11 cellular contexts compared by ENCODE assay signal in the genomic region with DNA sequence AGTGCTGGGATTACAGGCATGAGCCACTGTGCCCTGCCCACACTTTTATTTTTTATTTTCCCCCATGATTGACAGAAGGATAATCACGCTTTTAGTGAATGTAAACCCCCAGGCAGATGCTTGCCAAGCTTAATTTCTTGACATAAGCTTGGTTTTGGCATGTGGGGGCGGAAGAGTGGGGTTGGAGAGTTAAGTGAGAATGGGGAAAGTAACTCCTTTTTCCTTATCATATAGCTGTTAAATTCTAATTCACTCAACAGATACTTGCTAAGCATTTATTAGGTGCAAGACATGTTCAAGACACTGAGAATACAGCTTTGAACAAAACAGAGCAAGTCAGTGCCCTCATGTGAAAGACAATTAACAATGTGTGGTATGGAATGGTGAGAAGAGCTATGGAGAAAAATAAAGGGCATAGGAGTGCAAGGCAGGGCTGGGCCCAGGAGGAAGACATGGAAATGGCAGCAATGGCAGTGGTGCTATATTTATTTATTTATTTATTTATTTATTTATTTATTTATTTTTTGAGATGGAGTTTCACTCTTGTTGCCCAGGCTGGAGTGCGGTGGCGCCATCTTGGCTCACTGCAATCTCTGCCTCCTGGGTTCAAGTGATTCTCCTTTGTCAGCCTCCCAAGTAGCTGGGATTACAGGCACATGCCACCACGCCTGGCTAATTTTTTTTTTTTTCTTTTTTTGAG. TPM values are rescaled to one million over a fixed set of nuclear protein-coding genes. Genes with fewer than 3 reads are reported as not detected.
DNase-seq lines count a peak whose midpoint lies in the region; ATAC-seq and TF ChIP-seq lines count a peak whose summit lies in the region.
"Had no signal": no experiment of that assay in that cellular context is flagged by ENCODE, and none has a peak within 500 bp of the region (broad histone marks: within the 10 kb centered on the region; RNA-seq: fewer than 3 reads in every experiment).

No MANE protein-coding gene starts in this region.

- H3K36me3 Mint-ChIP-seq in CD4-positive, CD25-positive, alpha-beta regulatory T cell, result peaks cover 14% of the 10 kb centered on the region
- H3K36me3 Mint-ChIP-seq in Caco-2 (ENCODE audit: insufficient read depth, unreplicated experiment), result peaks cover 22% of the 10 kb centered on the region
- H3K36me3 Mint-ChIP-seq in activated T-helper 1 cell treated with anti-CD3 and anti-CD28 coated beads, Interleukin-12 subunit alpha, Interleukin-12 subunit beta, Interleukin-2, Interleukin-4 antibody, amounts not matched to agents 30 ng/mL and 10 ng/mL and 1 ng/mL, durations not matched to agents 14 hours and 24 hours and 36 hours (ENCODE audit: low read depth), result peaks cover 11% of the 10 kb centered on the region
- H3K36me3 Mint-ChIP-seq in stimulated activated memory B cell treated with anti-CD40 and anti-IgM and Interleukin-4, amounts not matched to agents 10 μg/mL and 1 μg/mL and 100 μg/mL, for 72 hours, result no peaks in the 10 kb centered on the region

- no peak overlapping the region for H3K4me3 ChIP-seq in CD4-positive, CD25-positive, alpha-beta regulatory T cell (ENCODE audit: low read depth, low read length)
- H3K4me3 ChIP-seq in Caco-2 (ENCODE audit: low read depth, low read length), result peak overlapping the region; percentile 90
- peak overlapping the region; percentile 76 for H3K4me3 ChIP-seq in rectal smooth muscle tissue (ENCODE audit: low read length)

- DNase-seq in CD4-positive, CD25-positive, alpha-beta regulatory T cell, result no peak
- DNase-seq in Caco-2 (no peak), NCI-H524 treated with DMSO at 0.1 percent for 48 hours (lab: John Stamatoyannopoulos, UW) (no peak), NCI-H446 treated with DMSO at 0.1 percent for 48 hours (lab: John Stamatoyannopoulos, UW) (no peak)
- no peak for DNase-seq in activated T-helper 1 cell treated with anti-CD3 and anti-CD28 coated beads, Interleukin-12 subunit alpha, Interleukin-12 subunit beta, Interleukin-2, Interleukin-4 antibody, amounts not matched to agents 30 ng/mL and 10 ng/mL and 1 ng/mL, durations not matched to agents 14 hours and 24 hours and 36 hours (ENCODE audit: low spot score)
- DNase-seq: GOT3, NCI-H1436 treated with DMSO at 0.1 percent for 48 hours had no signal

- CTCF ChIA-PET in Caco-2 (lab: Charles Lee), result interaction anchor here (0.7 to 5.0 kb wide), 12 partner anchors 12 to 132 kb away, joined by 3 to 39 read pairs (median 6); no protein-coding TSS in a partner anchor

- intact Hi-C loops in Caco-2 (cut with micrococcal nuclease; ENCODE audit: unreplicated experiment), result loop anchor here (1.0 to 10.0 kb wide), 3 partner anchors 109 to 328 kb away; no protein-coding TSS in a partner anchor
- intact Hi-C loops in activated T-helper 1 cell treated with anti-CD3 and anti-CD28 coated beads, Interleukin-12 subunit alpha, Interleukin-12 subunit beta, Interleukin-2, Interleukin-4 antibody, amounts not matched to agents 30 ng/mL and 10 ng/mL and 1 ng/mL, durations not matched to agents 14 hours and 24 hours and 36 hours (cut with micrococcal nuclease), result loop anchor here (1.0 to 5.0 kb wide), 2 partner anchors 128 to 295 kb away; no protein-coding TSS in a partner anchor

- peak overlapping the region in 2 of 3 donors; percentile 51 to 99 for H3K27ac Mint-ChIP-seq in CD4-positive, CD25-positive, alpha-beta regulatory T cell
- no peak overlapping the region for H3K27ac Mint-ChIP-seq in Caco-2 (ENCODE audit: unreplicated experiment)
- H3K27ac Mint-ChIP-seq in activated T-helper 1 cell treated with anti-CD3 and anti-CD28 coated beads, Interleukin-12 subunit alpha, Interleukin-12 subunit beta, Interleukin-2, Interleukin-4 antibody, amounts not matched to agents 30 ng/mL and 10 ng/mL and 1 ng/mL, durations not matched to agents 14 hours and 24 hours and 36 hours, result no peak overlapping the region
- no peak overlapping the region for H3K27ac Mint-ChIP-seq in stimulated activated memory B cell treated with anti-CD40 and anti-IgM and Interleukin-4, amounts not matched to agents 10 μg/mL and 1 μg/mL and 100 μg/mL, for 72 hours
- H3K27ac Mint-ChIP-seq: HFFc6 had no signal

- no peaks in the 10 kb centered on the region for H3K9me3 ChIP-seq in CD4-positive, CD25-positive, alpha-beta regulatory T cell (ENCODE audit: control insufficient read depth in 2 of 2, low read length in 2 of 2)
- no peaks in the 10 kb centered on the region for H3K9me3 ChIP-seq in Caco-2
- H3K9me3 ChIP-seq: BE2C had no signal

- H3K27ac ChIP-seq in CD4-positive, CD25-positive, alpha-beta regulatory T cell (ENCODE audit: insufficient read depth, low read length, poor library complexity, severe bottlenecking), result no peak overlapping the region
- H3K27ac ChIP-seq in rectal smooth muscle tissue (ENCODE audit: low read depth, low read length), result no peak overlapping the region

- no TSS peak for BruUV-seq in Caco-2 (replicated peaks; lab: Mats Ljungman, UMichigan)

- H3K27me3 ChIP-seq in CD4-positive, CD25-positive, alpha-beta regulatory T cell (ENCODE audit: control insufficient read depth, insufficient read depth, low read length), result no peaks in the 10 kb centered on the region
- no peaks in the 10 kb centered on the region for H3K27me3 ChIP-seq in Caco-2 (replicated peaks; ENCODE audit: control insufficient read depth, insufficient read depth, low read length)
- H3K27me3 ChIP-seq in rectal smooth muscle tissue (ENCODE audit: control insufficient read depth, insufficient read depth, low read length), result no peaks in the 10 kb centered on the region
- H3K27me3 ChIP-seq: BE2C had no signal

- no peak for ATAC-seq in CD4-positive, CD25-positive, alpha-beta regulatory T cell (ENCODE audit: low read depth in 2 of 2)
- no peak for ATAC-seq in stimulated activated memory B cell treated with anti-CD40 and anti-IgM and Interleukin-4, amounts not matched to agents 10 μg/mL and 1 μg/mL and 100 μg/mL, for 72 hours

- H3K9me3 Mint-ChIP-seq in CD4-positive, CD25-positive, alpha-beta regulatory T cell, result no peaks in the 10 kb centered on the region
- H3K9me3 Mint-ChIP-seq in Caco-2 (ENCODE audit: unreplicated experiment), result no peaks in the 10 kb centered on the region
- H3K9me3 Mint-ChIP-seq in activated T-helper 1 cell treated with anti-CD3 and anti-CD28 coated beads, Interleukin-12 subunit alpha, Interleukin-12 subunit beta, Interleukin-2, Interleukin-4 antibody, amounts not matched to agents 30 ng/mL and 10 ng/mL and 1 ng/mL, durations not matched to agents 14 hours and 24 hours and 36 hours, result no peaks in the 10 kb centered on the region
- H3K9me3 Mint-ChIP-seq in stimulated activated memory B cell treated with anti-CD40 and anti-IgM and Interleukin-4, amounts not matched to agents 10 μg/mL and 1 μg/mL and 100 μg/mL, for 72 hours, result no peaks in the 10 kb centered on the region
- H3K9me3 Mint-ChIP-seq: HFFc6 had no signal

- POLR2A ChIA-PET in Caco-2 (lab: Charles Lee), result interaction anchor here (1.0 kb wide), 1 partner anchor 124 kb away, joined by 4 read pairs; no protein-coding TSS in a partner anchor

- TF ChIP-seq CTCF in Caco-2 (IDR thresholded peaks at IDR 0.05; ENCODE audit: insufficient read depth in 1 of 2, low read depth in 1 of 2, low read length in 1 of 2, severe bottlenecking in 1 of 2, unreplicated experiment in 1 of 2), result no peak

- peak overlapping the region in 3 of 4 donors; percentile 19 to 96 (median 35) for H3K4me3 Mint-ChIP-seq in CD4-positive, CD25-positive, alpha-beta regulatory T cell
- H3K4me3 Mint-ChIP-seq in Caco-2 (ENCODE audit: unreplicated experiment), result peak overlapping the region; percentile 12
- peak overlapping the region; percentile 95 for H3K4me3 Mint-ChIP-seq in activated T-helper 1 cell treated with anti-CD3 and anti-CD28 coated beads, Interleukin-12 subunit alpha, Interleukin-12 subunit beta, Interleukin-2, Interleukin-4 antibody, amounts not matched to agents 30 ng/mL and 10 ng/mL and 1 ng/mL, durations not matched to agents 14 hours and 24 hours and 36 hours
- no peak overlapping the region for H3K4me3 Mint-ChIP-seq in stimulated activated memory B cell treated with anti-CD40 and anti-IgM and Interleukin-4, amounts not matched to agents 10 μg/mL and 1 μg/mL and 100 μg/mL, for 72 hours

- H3K4me1 Mint-ChIP-seq in CD4-positive, CD25-positive, alpha-beta regulatory T cell, result peaks cover 13 to 43% (median 34%) of the 10 kb centered on the region in 4 donors
- H3K4me1 Mint-ChIP-seq in Caco-2 (ENCODE audit: low read depth, unreplicated experiment), result peaks cover 32% of the 10 kb centered on the region
- peaks cover 37% of the 10 kb centered on the region for H3K4me1 Mint-ChIP-seq in activated T-helper 1 cell treated with anti-CD3 and anti-CD28 coated beads, Interleukin-12 subunit alpha, Interleukin-12 subunit beta, Interleukin-2, Interleukin-4 antibody, amounts not matched to agents 30 ng/mL and 10 ng/mL and 1 ng/mL, durations not matched to agents 14 hours and 24 hours and 36 hours (ENCODE audit: low read depth)
- peaks cover 25% of the 10 kb centered on the region for H3K4me1 Mint-ChIP-seq in stimulated activated memory B cell treated with anti-CD40 and anti-IgM and Interleukin-4, amounts not matched to agents 10 μg/mL and 1 μg/mL and 100 μg/mL, for 72 hours

- H3K36me3 ChIP-seq in CD4-positive, CD25-positive, alpha-beta regulatory T cell (ENCODE audit: control insufficient read depth, insufficient read depth, low read length), result no peaks in the 10 kb centered on the region
- H3K36me3 ChIP-seq in Caco-2 (ENCODE audit: control insufficient read depth, insufficient read depth, low read length) (peaks cover 3% of the 10 kb centered on the region), rectal smooth muscle tissue (ENCODE audit: control insufficient read depth, insufficient read depth, low read length) (no peaks in the 10 kb centered on the region)
- H3K36me3 ChIP-seq: BE2C had no signal

- H3K9ac ChIP-seq in rectal smooth muscle tissue (ENCODE audit: low read length), result no peak overlapping the region

- H3K27me3 Mint-ChIP-seq in CD4-positive, CD25-positive, alpha-beta regulatory T cell, result no peaks in the 10 kb centered on the region
- no peaks in the 10 kb centered on the region for H3K27me3 Mint-ChIP-seq in Caco-2 (ENCODE audit: insufficient read depth, unreplicated experiment)
- no peaks in the 10 kb centered on the region for H3K27me3 Mint-ChIP-seq in activated T-helper 1 cell treated with anti-CD3 and anti-CD28 coated beads, Interleukin-12 subunit alpha, Interleukin-12 subunit beta, Interleukin-2, Interleukin-4 antibody, amounts not matched to agents 30 ng/mL and 10 ng/mL and 1 ng/mL, durations not matched to agents 14 hours and 24 hours and 36 hours (ENCODE audit: insufficient read depth)
- H3K27me3 Mint-ChIP-seq in stimulated activated memory B cell treated with anti-CD40 and anti-IgM and Interleukin-4, amounts not matched to agents 10 μg/mL and 1 μg/mL and 100 μg/mL, for 72 hours, result no peaks in the 10 kb centered on the region

- H3K4me1 ChIP-seq in CD4-positive, CD25-positive, alpha-beta regulatory T cell (ENCODE audit: control insufficient read depth, insufficient read depth, low read length, poor library complexity, severe bottlenecking), result peaks cover 20% of the 10 kb centered on the region
- H3K4me1 ChIP-seq in Caco-2 (peaks cover 14% of the 10 kb centered on the region), rectal smooth muscle tissue (ENCODE audit: control insufficient read depth, insufficient read depth, low read length) (peaks cover 6% of the 10 kb centered on the region)

RNA-seq across cellular contexts. Expression of gene SLC26A2, which starts 2.2 kb away (rescaled TPM):
- 6.7 TPM for total RNA-seq in CD4-positive, CD25-positive, alpha-beta regulatory T cell
- 1 to 10 TPM; 2.7 to 6.0 (median 3.6) TPM for polyA plus RNA-seq in CD4-positive, CD25-positive, alpha-beta regulatory T cell
- 43.9 and 49.1 TPM in 2 replicates for total RNA-seq in Caco-2 (2022)
- 9.3 and 9.5 TPM in 2 replicates for total RNA-seq in activated T-helper 1 cell treated with anti-CD3 and anti-CD28 coated beads, Interleukin-12 subunit alpha, Interleukin-12 subunit beta, Interleukin-2, Interleukin-4 antibody, amounts not matched to agents 30 ng/mL and 10 ng/mL and 1 ng/mL, durations not matched to agents 14 hours and 24 hours and 36 hours

RNA-seq across cellular contexts. Expression of gene PDE6A, which starts 18.2 kb away (rescaled TPM):
- total RNA-seq in CD4-positive, CD25-positive, alpha-beta regulatory T cell, result not detected
- polyA plus RNA-seq in CD4-positive, CD25-positive, alpha-beta regulatory T cell, result not detected
- total RNA-seq in Caco-2 (2022), result 2.5 and 2.6 TPM in 2 replicates
- not detected in 2 replicates for total RNA-seq in activated T-helper 1 cell treated with anti-CD3 and anti-CD28 coated beads, Interleukin-12 subunit alpha, Interleukin-12 subunit beta, Interleukin-2, Interleukin-4 antibody, amounts not matched to agents 30 ng/mL and 10 ng/mL and 1 ng/mL, durations not matched to agents 14 hours and 24 hours and 36 hours
- total RNA-seq: HFFc6 had no signal

RNA-seq across cellular contexts. Expression of gene TIGD6, which starts 37.7 kb away (rescaled TPM):
- 2.8 TPM for total RNA-seq in CD4-positive, CD25-positive, alpha-beta regulatory T cell
- 1 to 10 TPM; 2.4 to 3.5 (median 3.0) TPM for polyA plus RNA-seq in CD4-positive, CD25-positive, alpha-beta regulatory T cell
- total RNA-seq in Caco-2 (2022), result 3.0 and 4.3 TPM in 2 replicates
- 2.4 TPM in 2 replicates for total RNA-seq in activated T-helper 1 cell treated with anti-CD3 and anti-CD28 coated beads, Interleukin-12 subunit alpha, Interleukin-12 subunit beta, Interleukin-2, Interleukin-4 antibody, amounts not matched to agents 30 ng/mL and 10 ng/mL and 1 ng/mL, durations not matched to agents 14 hours and 24 hours and 36 hours

RNA-seq across cellular contexts. Expression of gene HMGXB3, which starts 37.8 kb away (rescaled TPM):
- 51.5 TPM for total RNA-seq in CD4-positive, CD25-positive, alpha-beta regulatory T cell
- polyA plus RNA-seq in CD4-positive, CD25-positive, alpha-beta regulatory T cell, result 10 to 100 TPM; 11.0 to 13.1 (median 12.5) TPM
- 43.8 and 49.5 TPM in 2 replicates for total RNA-seq in Caco-2 (2022)
- 49.1 and 49.9 TPM in 2 replicates for total RNA-seq in activated T-helper 1 cell treated with anti-CD3 and anti-CD28 coated beads, Interleukin-12 subunit alpha, Interleukin-12 subunit beta, Interleukin-2, Interleukin-4 antibody, amounts not matched to agents 30 ng/mL and 10 ng/mL and 1 ng/mL, durations not matched to agents 14 hours and 24 hours and 36 hours

Comparison
In these comparisons a context has a peak if more than half of its experiments do, and no peak if none do; other contexts are left out.
1. H3K27ac Mint-ChIP-seq: peak in CD4-positive, CD25-positive, alpha-beta regulatory T cell (2 of 3); none in Caco-2 (single experiment), activated T-helper 1 cell treated with anti-CD3 and anti-CD28 coated beads, Interleukin-12 subunit alpha, Interleukin-12 subunit beta, Interleukin-2, Interleukin-4 antibody, amounts not matched to agents 30 ng/mL and 10 ng/mL and 1 ng/mL, durations not matched to agents 14 hours and 24 hours and 36 hours (single experiment) and stimulated activated memory B cell treated with anti-CD40 and anti-IgM and Interleukin-4, amounts not matched to agents 10 μg/mL and 1 μg/mL and 100 μg/mL, for 72 hours (single experiment).